28 cellular contexts compared by ENCODE assay signal in the genomic region with DNA sequence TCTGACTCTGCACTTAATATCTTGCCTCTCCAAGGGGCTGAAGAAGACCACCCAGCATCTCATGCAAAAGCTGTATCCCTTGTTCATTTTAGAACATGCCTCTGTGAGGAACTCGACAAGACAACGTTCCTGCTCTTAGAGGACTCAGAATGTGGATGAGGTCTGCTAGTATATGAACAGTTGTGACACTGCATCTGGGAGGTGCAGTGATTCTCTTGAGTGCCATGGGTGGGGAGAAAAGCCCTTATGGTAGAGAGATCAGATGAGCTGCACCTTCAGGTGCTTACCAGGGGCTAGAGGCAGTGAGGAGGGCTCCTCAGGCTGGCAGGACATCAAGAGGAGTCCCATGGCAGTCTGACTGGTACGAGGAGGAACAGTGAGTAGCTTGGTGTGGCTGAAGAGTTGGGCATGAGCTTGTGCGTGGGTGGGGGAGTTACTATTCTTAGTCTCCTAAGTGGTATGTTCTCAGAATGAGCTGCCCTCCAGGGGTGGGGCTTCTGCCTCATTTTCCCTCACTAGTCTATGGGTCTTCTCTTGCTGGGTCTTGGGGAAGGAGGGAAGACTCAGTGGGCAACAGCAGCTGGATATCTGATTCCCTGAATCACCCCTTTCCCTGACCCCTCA. TPM values are rescaled to one million over a fixed set of nuclear protein-coding genes. Genes with fewer than 3 reads are reported as not detected.
DNase-seq lines count a peak whose midpoint lies in the region; FAIRE-seq and TF ChIP-seq lines count a peak whose summit lies in the region.
"Had no signal": no experiment of that assay in that cellular context is flagged by ENCODE, and none has a peak within 500 bp of the region (broad histone marks: within the 10 kb centered on the region; RNA-seq: fewer than 3 reads in every experiment).

No MANE protein-coding gene starts in this region.

- H3K4me1 ChIP-seq in astrocyte (ENCODE audit: insufficient read depth, low read length), result peaks cover 9% of the 10 kb centered on the region
- H3K4me1 ChIP-seq: left lung, pancreas, Peyer's patch had no signal

- H3K4me3 ChIP-seq in astrocyte (ENCODE audit: insufficient read depth, low read depth, low read length), result no peak overlapping the region
- H3K4me3 ChIP-seq: left lung, pancreas, Peyer's patch, smooth muscle cell had no signal

- peaks cover 15% of the 10 kb centered on the region for H3K27me3 ChIP-seq in astrocyte (ENCODE audit: insufficient read depth, low read length)
- H3K27me3 ChIP-seq: Peyer's patch had no signal

- H3K4me2 ChIP-seq in astrocyte (ENCODE audit: low read length), result no peak overlapping the region
- H3K4me2 ChIP-seq: smooth muscle cell had no signal

- peaks cover 2% of the 10 kb centered on the region for H3K36me3 Mint-ChIP-seq in astrocyte (ENCODE audit: low read depth, unreplicated experiment)
- H3K36me3 Mint-ChIP-seq: activated naive CD8-positive, alpha-beta T cell had no signal

- no peaks in the 10 kb centered on the region for H4K20me1 ChIP-seq in astrocyte (ENCODE audit: insufficient read depth, low read length)

- H3K9me3 ChIP-seq in astrocyte (ENCODE audit: insufficient read depth, low read depth, low read length), result no peaks in the 10 kb centered on the region
- H3K9me3 ChIP-seq: left lung, pancreas had no signal

- H3K9me3 Mint-ChIP-seq in astrocyte (ENCODE audit: unreplicated experiment), result peaks cover 4% of the 10 kb centered on the region
- H3K9me3 Mint-ChIP-seq: neural crest cell had no signal

- no peak overlapping the region for H2AFZ ChIP-seq in astrocyte (ENCODE audit: low read depth, low read length)

- peaks cover 86% of the 10 kb centered on the region for H3K27me3 Mint-ChIP-seq in astrocyte (ENCODE audit: low read depth, unreplicated experiment)

- H3K4me1 Mint-ChIP-seq in astrocyte (ENCODE audit: low read depth, unreplicated experiment), result peaks cover 5% of the 10 kb centered on the region

- peak overlapping the region; percentile 23 for H3K27ac Mint-ChIP-seq in astrocyte (ENCODE audit: unreplicated experiment)
- H3K27ac Mint-ChIP-seq: activated naive CD8-positive, alpha-beta T cell; CD4-positive, alpha-beta T cell had no signal

- H3K36me3 ChIP-seq in astrocyte (ENCODE audit: insufficient read depth, low read length), result no peaks in the 10 kb centered on the region
- H3K36me3 ChIP-seq: left lung, pancreas, Peyer's patch had no signal

- TF ChIP-seq CTCF in astrocyte (IDR thresholded peaks at IDR 0.05; ENCODE audit: insufficient read depth, low read depth, low read length), result no peak

- no peak for TF ChIP-seq POLR2A in GM12892 (IDR thresholded peaks at IDR 0.05; ENCODE audit: low read depth, low read length)

- H3K79me2 ChIP-seq in astrocyte (ENCODE audit: insufficient read depth, low read length), result no peaks in the 10 kb centered on the region

- FAIRE-seq in GM12892 (lab: Jason Lieb, UNC) (peak; percentile 38), astrocyte (lab: Jason Lieb, UNC) (no peak)
- FAIRE-seq: colon, pancreas had no signal

- H3K9ac ChIP-seq in astrocyte (ENCODE audit: low read length), result no peak overlapping the region

- no peak overlapping the region for H3K27ac ChIP-seq in astrocyte (ENCODE audit: low read depth, low read length)
- H3K27ac ChIP-seq: left lung, pancreas, Peyer's patch had no signal

- no peak overlapping the region for H3K4me3 Mint-ChIP-seq in astrocyte (ENCODE audit: unreplicated experiment)
- H3K4me3 Mint-ChIP-seq: activated naive CD8-positive, alpha-beta T cell; CD4-positive, alpha-beta T cell; neural crest cell had no signal

- peak; percentile 46 for DNase-seq in activated CD8-positive, alpha-beta memory T cell treated with anti-CD3 and anti-CD28 coated beads, Interleukin-2, amount 50 U/mL, for 48 hours
- DNase-seq in activated CD8-positive, alpha-beta memory T cell treated with anti-CD3 and anti-CD28 coated beads for 24 hours, result no peak
- DNase-seq in GM12892 (ENCODE audit: insufficient read length) (no peak), astrocyte (ENCODE audit: low read depth) (no peak), H4 (ENCODE audit: low spot score) (no peak), DMS153 (lab: John Stamatoyannopoulos, UW) (no peak)
- peak; percentile 33 for DNase-seq in stimulated activated CD8-positive, alpha-beta memory T cell treated with anti-CD3 and anti-CD28 coated beads, Interleukin-4, amount 100 ng/mL, for 48 hours
- DNase-seq: activated CD4-positive, alpha-beta T cell treated with anti-CD3 and anti-CD28 coated beads for 1 hour; AML-193; CD4-positive, alpha-beta T cell; effector CD8-positive, alpha-beta T cell; hypothalamus; left lung; mesendoderm; NCI-H1436 treated with DMSO at 0.1 percent for 48 hours; NCI-H226; NCI-H69; pancreas; Peyer's patch; retina; SIG-M5 had no signal

RNA-seq across cellular contexts. Expression of a gene that starts 56.7 kb away (rescaled TPM):
- not detected for polyA plus RNA-seq in GM12892 (2012; ENCODE audit: missing spikeins)
- 0.05 TPM in 1 of 2 replicates, not detected in the other for total RNA-seq in astrocyte
- total RNA-seq in H4 (2014; rRNA removed; shearing (Covaris generic)), result 0.12 TPM in 2 replicates
- total RNA-seq: CD4-positive, alpha-beta T cell; LHCN-M2; Peyer's patch; smooth muscle cell; T-helper 2 cell treated with Interferon-gamma antibody and Interleukin-4, amounts not matched to agents 100 ng/mL and 5 ng/mL, for 36 hours had no signal
- polyA plus RNA-seq: aorta, smooth muscle cell had no signal

Comparison
In these comparisons a context has a peak if more than half of its experiments do, and no peak if none do; other contexts are left out.
1. DNase-seq: peak in activated CD8-positive, alpha-beta memory T cell treated with anti-CD3 and anti-CD28 coated beads, Interleukin-2, amount 50 U/mL, for 48 hours (single experiment) and stimulated activated CD8-positive, alpha-beta memory T cell treated with anti-CD3 and anti-CD28 coated beads, Interleukin-4, amount 100 ng/mL, for 48 hours (single experiment); none in activated CD8-positive, alpha-beta memory T cell treated with anti-CD3 and anti-CD28 coated beads for 24 hours (single experiment), GM12892 (single experiment), astrocyte (single experiment), H4 (single experiment) and DMS153 (single experiment).